In genomic region chr7:70710011-70710480, GRCh38 we compare ENCODE assay signal across 10 cellular contexts.
A peak's percentile ranks its signal among the peaks of the same experiment; 100 is the strongest.
DNase-seq lines count a peak whose midpoint lies in the region; ATAC-seq and TF ChIP-seq lines count a peak whose summit lies in the region.
"Had no signal": no experiment of that assay in that cellular context is flagged by ENCODE, and none has a peak within 500 bp of the region (broad histone marks: within the 10 kb centered on the region; RNA-seq: fewer than 3 reads in every experiment).

No MANE protein-coding gene starts in this region.

- H2BK20ac ChIP-seq in IMR-90 (ENCODE audit: low read depth, low read length), result no peak overlapping the region

- H4K20me1 ChIP-seq in IMR-90 (ENCODE audit: insufficient read depth, low read length) (peaks cover 9% of the 10 kb centered on the region; the same call in 1 of the 2 replicates), osteoblast (ENCODE audit: insufficient read depth, low read length) (peaks cover 7% of the 10 kb centered on the region)

- H3K79me2 ChIP-seq in osteoblast (ENCODE audit: insufficient read depth, low read length), result peaks cover 65% of the 10 kb centered on the region

- H3K27ac Mint-ChIP-seq in brain, result peak overlapping the region in 3 of 5 experiments; percentile 41 to 68 (median 48)

- peaks cover 7 to 30% (median 18%) of the 10 kb centered on the region in 5 experiments for H3K9me3 Mint-ChIP-seq in brain

- peak; percentile 82 for ATAC-seq in IMR-90 (ENCODE audit: low read depth)
- ATAC-seq: HepG2 had no signal

- H3K9me3 ChIP-seq in IMR-90 (ENCODE audit: control insufficient read depth, insufficient read depth, low read length) (peaks cover 2% of the 10 kb centered on the region; the same call in 1 of the 2 replicates), osteoblast (ENCODE audit: low read depth, low read length) (no peaks in the 10 kb centered on the region)

- H3K27ac ChIP-seq in IMR-90 (ENCODE audit: insufficient read depth, low read length) (no peak overlapping the region), osteoblast (ENCODE audit: low read depth, low read length) (no peak overlapping the region)
- H3K27ac ChIP-seq: 22Rv1 had no signal

- no peak overlapping the region for H2AK5ac ChIP-seq in IMR-90 (ENCODE audit: low read depth, low read length)

- TF ChIP-seq CTCF in IMR-90 (conservative IDR thresholded peaks at IDR 0.05; ENCODE audit: low read depth, low read length) (no peak), brain (conservative IDR thresholded peaks at IDR 0.05) (no peak), osteoblast (IDR thresholded peaks at IDR 0.05; ENCODE audit: extremely low read depth, low read depth, low read length) (no peak)

- DNase-seq in DMS 273 (lab: John Stamatoyannopoulos, UW; ENCODE audit: unreplicated experiment) (peak; percentile 65), DMS 273 treated with DMSO at 0.1 percent for 48 hours (lab: John Stamatoyannopoulos, UW) (no peak), IMR-90 (peak; percentile 76), osteoblast (ENCODE audit: insufficient read length, low spot score, missing footprints) (peak; percentile 65), H7 (no peak), NCI-H748 treated with DMSO at 0.1 percent for 48 hours (lab: John Stamatoyannopoulos, UW) (no peak), NCI-H1048 (lab: John Stamatoyannopoulos, UW) (no peak)

- WGBS in IMR-90 (ENCODE audit: extremely low coverage in 2 of 2, insufficient read length in 1 of 2), 2 experiments, result no CpG with 5 or more reads among the region's 4 CpGs

- H3K4me3 ChIP-seq in IMR-90 (ENCODE audit: insufficient read depth, low read depth, low read length), result no peak overlapping the region
- no peak overlapping the region for H3K4me3 ChIP-seq in osteoblast (ENCODE audit: insufficient read depth, low read length)
- H3K4me3 ChIP-seq in H7 (ENCODE audit: insufficient read depth, low read depth, low read length), result no peak overlapping the region

- no peak overlapping the region for H4K91ac ChIP-seq in IMR-90 (ENCODE audit: insufficient read depth, low read depth, low read length)

- no peak for TF ChIP-seq RAD21 in IMR-90 (IDR thresholded peaks at IDR 0.05; ENCODE audit: low read length)

- peaks cover 90% of the 10 kb centered on the region for H3K36me3 Mint-ChIP-seq in brain

- H3K27me3 ChIP-seq in IMR-90 (ENCODE audit: control insufficient read depth, insufficient read depth, low read length), result no peaks in the 10 kb centered on the region
- no peaks in the 10 kb centered on the region for H3K27me3 ChIP-seq in osteoblast (ENCODE audit: insufficient read depth, low read length)
- no peaks in the 10 kb centered on the region for H3K27me3 ChIP-seq in H7 (ENCODE audit: control insufficient read depth, insufficient read depth, low read length)

- H3K9me1 ChIP-seq in IMR-90 (ENCODE audit: insufficient read depth, low read length), result 0 out of 2 replicates have a peak, but pooled peaks cover 3% of the 10 kb centered on the region

- H3K4me1 Mint-ChIP-seq in brain, result no peaks in the 10 kb centered on the region

- H2AFZ ChIP-seq in IMR-90 (replicated peaks; ENCODE audit: low read length, poor library complexity) (no peak overlapping the region), osteoblast (ENCODE audit: low read length) (no peak overlapping the region)

- BruUV-seq in IMR-90 (replicated peaks; lab: Mats Ljungman, UMichigan), result no TSS peak

- no peak overlapping the region for H3K14ac ChIP-seq in IMR-90 (replicated peaks; ENCODE audit: low read depth, low read length)

- H3K56ac ChIP-seq in IMR-90 (ENCODE audit: extremely low read depth, insufficient read depth, low read length), result no peak overlapping the region

- CTCF ChIA-PET in IMR-90 (lab: Yijun Ruan, JAX), result interaction anchor here (0.6 to 1.1 kb wide), 3 partner anchors 12 to 703 kb away, joined by 3 to 5 read pairs (median 5); no protein-coding TSS in a partner anchor

- H2BK5ac ChIP-seq in IMR-90 (ENCODE audit: low read depth, low read length, poor library complexity, severe bottlenecking), result no peak overlapping the region

- H2BK120ac ChIP-seq in IMR-90 (ENCODE audit: low read depth, low read length), result no peak overlapping the region

- POLR2A ChIA-PET in IMR-90 (lab: Charles Lee; ENCODE audit: unreplicated experiment), result no interaction called here

- H3K4me3 Mint-ChIP-seq in brain, result peak overlapping the region in 4 of 5 experiments; percentile 8 to 42 (median 22)

- no peak overlapping the region for H3K4ac ChIP-seq in IMR-90 (ENCODE audit: low read depth, low read length)

- dilution Hi-C loops in IMR-90 (cut with HindIII; ENCODE audit: low sequenced_read_pairs, unreplicated experiment), result no loop called here

- in situ Hi-C loops in IMR-90 (cut with MboI; ENCODE audit: low sequenced_read_pairs), result no loop called here

- H3K4me2 ChIP-seq in IMR-90 (ENCODE audit: low read depth, low read length), result peak overlapping the region; percentile 4; the same call in 1 of the 2 replicates
- peak overlapping the region; percentile 62 for H3K4me2 ChIP-seq in osteoblast (ENCODE audit: insufficient read depth, low read length)

- H3K36me3 ChIP-seq in IMR-90 (ENCODE audit: control insufficient read depth, insufficient read depth, low read length) (no peaks in the 10 kb centered on the region), osteoblast (ENCODE audit: insufficient read depth, low read length) (no peaks in the 10 kb centered on the region), H7 (replicated peaks; ENCODE audit: control insufficient read depth, insufficient read depth, low read length) (peaks cover 1% of the 10 kb centered on the region; the same call in 1 of the 2 replicates)

- no peak overlapping the region for H4K8ac ChIP-seq in IMR-90 (ENCODE audit: low read depth in 2 of 2, low read length in 2 of 2)

- TF ChIP-seq POLR2A in IMR-90 (IDR thresholded peaks at IDR 0.05; ENCODE audit: low read depth, low read length), result no peak

- H3K9ac ChIP-seq in IMR-90 (ENCODE audit: low read depth, low read length), result no peak overlapping the region

- no peak overlapping the region for H2BK15ac ChIP-seq in IMR-90 (ENCODE audit: low read depth, low read length)

- H3K23ac ChIP-seq in IMR-90 (ENCODE audit: low read depth, low read length), result no peak overlapping the region

- no peak overlapping the region for H4K5ac ChIP-seq in IMR-90 (ENCODE audit: low read depth, low read length)

- no peak overlapping the region for H3K18ac ChIP-seq in IMR-90 (ENCODE audit: low read depth, low read length)

- peaks cover 4 to 20% of the 10 kb centered on the region in 2 experiments; a peak in 2 of 4 replicates for H3K79me1 ChIP-seq in IMR-90 (ENCODE audit: low read depth in 1 of 2, low read length in 2 of 2)

- no peak overlapping the region for H2AK9ac ChIP-seq in IMR-90 (replicated peaks; ENCODE audit: low read depth, low read length, poor library complexity)

- H3K4me1 ChIP-seq in IMR-90 (ENCODE audit: control insufficient read depth, insufficient read depth, low read length), result peaks cover 5% of the 10 kb centered on the region; the same call in 1 of the 2 replicates
- peaks cover 14% of the 10 kb centered on the region for H3K4me1 ChIP-seq in osteoblast (ENCODE audit: insufficient read depth, low read length)

- intact Hi-C loops in IMR-90 (cut with micrococcal nuclease), result no loop called here

- H3K27me3 Mint-ChIP-seq in brain, result peaks cover 8% of the 10 kb centered on the region

TF ChIP-seq in IMR-90, 13 proteins besides CTCF, POLR2A, EP300 and RAD21:
- TF ChIP-seq FOS (IDR thresholded peaks at IDR 0.05; ENCODE audit: low read depth, low read length) (peak; percentile 34; the same call in 1 of the 2 replicates), MAZ (IDR thresholded peaks at IDR 0.05; ENCODE audit: borderline replicate concordance, low read depth, low read length) (no peak), CEBPB (IDR thresholded peaks at IDR 0.05; ENCODE audit: low read depth, low read length) (peak; percentile 45; the same call in 1 of the 2 replicates), CHD1 (IDR thresholded peaks at IDR 0.05; ENCODE audit: low read depth, low read length) (no peak)

Comparison
In these comparisons a context has a peak if more than half of its experiments do, and no peak if none do; other contexts are left out.
1. DNase-seq: peak in DMS 273 (single experiment), IMR-90 (single experiment) and osteoblast (single experiment); none in DMS 273 treated with DMSO at 0.1 percent for 48 hours (single experiment), H7 (single experiment), NCI-H748 treated with DMSO at 0.1 percent for 48 hours (single experiment) and NCI-H1048 (single experiment).